In genomic region chr7:17402628-17403278, GRCh38 we compare ENCODE assay signal across 11 cellular contexts.
DNase-seq lines count a peak whose midpoint lies in the region; ATAC-seq and TF ChIP-seq lines count a peak whose summit lies in the region.
"Had no signal": no experiment of that assay in that cellular context is flagged by ENCODE, and none has a peak within 500 bp of the region (broad histone marks: within the 10 kb centered on the region; RNA-seq: fewer than 3 reads in every experiment).

No MANE protein-coding gene starts in this region.

- no peaks in the 10 kb centered on the region for H3K79me2 ChIP-seq in Karpas-422 (ENCODE audit: low read length)

- no peaks in the 10 kb centered on the region for H3K36me3 ChIP-seq in Karpas-422 (ENCODE audit: insufficient read depth, low read length)
- H3K36me3 ChIP-seq: thyroid gland had no signal

- peak overlapping the region; percentile 73 for H3K27ac Mint-ChIP-seq in activated CD4-positive, alpha-beta T cell treated with anti-CD3 and anti-CD28 coated beads, Interleukin-2, amount 10 ng/mL, durations not matched to agents 24 days and 14 days

- H3K27me3 Mint-ChIP-seq in activated CD4-positive, alpha-beta T cell treated with anti-CD3 and anti-CD28 coated beads, Interleukin-2, amount 10 ng/mL, durations not matched to agents 24 days and 14 days: peaks cover 4% of the 10 kb centered on the region

- peak overlapping the region; percentile 36 for H3K4me3 Mint-ChIP-seq in activated CD4-positive, alpha-beta T cell treated with anti-CD3 and anti-CD28 coated beads, Interleukin-2, amount 10 ng/mL, durations not matched to agents 24 days and 14 days
- H3K4me3 Mint-ChIP-seq: neural crest cell had no signal

- H3K9ac ChIP-seq in Karpas-422 (ENCODE audit: low read length): no peak overlapping the region

- intact Hi-C loops in activated CD4-positive, alpha-beta T cell treated with anti-CD3 and anti-CD28 coated beads, Interleukin-2, amount 10 ng/mL, durations not matched to agents 24 days and 14 days (cut with micrococcal nuclease): loop anchor here (5.0 to 10.0 kb wide), 2 partner anchors 100 to 418 kb away; no protein-coding TSS in a partner anchor
- intact Hi-C loops in left ventricle myocardium superior (cut with micrococcal nuclease): no loop called here

- no peak overlapping the region for H3K27ac ChIP-seq in Karpas-422 (ENCODE audit: low read length)
- H3K27ac ChIP-seq: thyroid gland, VCaP had no signal

- H3K9me3 Mint-ChIP-seq in activated CD4-positive, alpha-beta T cell treated with anti-CD3 and anti-CD28 coated beads, Interleukin-2, amount 10 ng/mL, durations not matched to agents 24 days and 14 days: peaks cover 8% of the 10 kb centered on the region

- no peaks in the 10 kb centered on the region for H3K36me3 Mint-ChIP-seq in activated CD4-positive, alpha-beta T cell treated with anti-CD3 and anti-CD28 coated beads, Interleukin-2, amount 10 ng/mL, durations not matched to agents 24 days and 14 days (ENCODE audit: low read depth)

- no peaks in the 10 kb centered on the region for H4K20me1 ChIP-seq in Karpas-422 (ENCODE audit: insufficient read depth, low read depth, low read length)

- DNase-seq in activated CD4-positive, alpha-beta T cell treated with anti-CD3 and anti-CD28 coated beads, Interleukin-2, amount 10 ng/mL, durations not matched to agents 24 days and 14 days: peak; percentile 50
- DNase-seq in activated CD4-positive, alpha-beta T cell treated with anti-CD3 and anti-CD28 coated beads, Interleukin-2, amount 50 U/mL, for 1 hour: no peak
- DNase-seq in Karpas-422 (no peak), omental fat pad (ENCODE audit: low spot score) (no peak), hepatic stellate cell (ENCODE audit: low spot score) (no peak), left ventricle myocardium superior (no peak), NCI-H146 (lab: John Stamatoyannopoulos, UW) (no peak)
- DNase-seq: thyroid gland had no signal

- peak overlapping the region; percentile 43; the same call in 1 of the 2 replicates for H2AFZ ChIP-seq in Karpas-422 (ENCODE audit: low read length)

- no peak for TF ChIP-seq CTCF in omental fat pad (IDR thresholded peaks at IDR 0.05)

- peaks cover 26% of the 10 kb centered on the region for H3K4me1 ChIP-seq in Karpas-422 (ENCODE audit: low read length)

- no peaks in the 10 kb centered on the region for H3K27me3 ChIP-seq in Karpas-422 (ENCODE audit: low read length)
- H3K27me3 ChIP-seq: thyroid gland had no signal

- H3K4me1 Mint-ChIP-seq in activated CD4-positive, alpha-beta T cell treated with anti-CD3 and anti-CD28 coated beads, Interleukin-2, amount 10 ng/mL, durations not matched to agents 24 days and 14 days: peaks cover 25% of the 10 kb centered on the region

- H3K9me2 ChIP-seq in Karpas-422 (replicated peaks; ENCODE audit: insufficient read depth, low read length): no peaks in the 10 kb centered on the region

- ATAC-seq in HG02571 (IDR thresholded peaks at IDR 0.05; ENCODE audit: unreplicated experiment) (peak; percentile 83), omental fat pad (ENCODE audit: low FRiP score) (peak; percentile 5), left ventricle myocardium superior (no peak)

- peak overlapping the region; percentile 41 for H3K4me2 ChIP-seq in Karpas-422 (ENCODE audit: low read depth, low read length, poor library complexity, severe bottlenecking)

- H3K9me3 ChIP-seq in Karpas-422 (ENCODE audit: low read length): no peaks in the 10 kb centered on the region
- H3K9me3 ChIP-seq: thyroid gland had no signal

- H3K4me3 ChIP-seq in Karpas-422 (ENCODE audit: low read length): no peak overlapping the region
- H3K4me3 ChIP-seq: thyroid gland had no signal
